Comparison of ENCODE assay signal across 20 cellular contexts in the genomic region with DNA sequence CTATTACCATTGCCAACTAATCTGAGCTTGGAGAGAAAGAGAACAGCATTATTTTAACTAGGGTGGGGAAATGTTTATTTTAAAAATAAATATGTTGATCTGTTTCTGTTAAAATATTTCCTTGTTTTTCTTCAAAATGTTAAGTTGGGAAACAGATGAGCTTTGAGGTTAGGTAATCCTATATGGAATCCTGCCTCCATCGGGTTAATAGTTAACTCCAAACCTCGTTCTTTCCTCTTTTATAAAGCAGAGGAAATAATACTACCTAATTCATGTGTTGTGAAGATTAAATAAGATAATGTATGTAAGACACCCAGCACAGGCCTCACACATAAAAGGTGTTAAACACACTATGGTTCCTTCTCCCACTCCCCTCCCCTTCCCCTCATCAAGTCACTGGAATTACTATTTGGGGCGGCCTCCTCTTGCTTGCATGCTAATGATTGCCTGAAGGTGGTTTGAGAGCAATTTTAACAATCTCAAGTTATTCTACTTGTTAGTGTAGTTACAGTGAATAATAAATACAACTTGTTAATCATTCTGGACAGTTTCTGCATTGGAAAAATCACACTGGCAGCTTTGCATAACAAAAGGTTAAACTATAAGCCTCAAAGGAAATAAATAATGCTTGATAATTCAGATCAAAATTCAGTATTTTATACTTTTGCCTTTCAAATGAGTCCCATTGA.
DNase-seq lines count a peak whose midpoint lies in the region; ATAC-seq and TF ChIP-seq lines count a peak whose summit lies in the region.
"Had no signal": no experiment of that assay in that cellular context is flagged by ENCODE, and none has a peak within 500 bp of the region (broad histone marks: within the 10 kb centered on the region; RNA-seq: fewer than 3 reads in every experiment).

No MANE protein-coding gene starts in this region.

- H3K4me3 Mint-ChIP-seq in H9 (no peak overlapping the region; a peak in 1 of 5 replicates), WTC11 (no peak overlapping the region)
- no peak overlapping the region for H3K4me3 Mint-ChIP-seq in stimulated activated naive B cell treated with anti-CD40 and anti-IgM and Interleukin-4, amounts not matched to agents 10 μg/mL and 1 μg/mL and 100 μg/mL, for 72 hours
- H3K4me3 Mint-ChIP-seq: CD4-positive, alpha-beta memory T cell had no signal

- no peak overlapping the region for H2BK15ac ChIP-seq in H9 (ENCODE audit: low read depth, low read length)

- H3K27me3 ChIP-seq in H9 (ENCODE audit: insufficient read depth, low read length) (no peaks in the 10 kb centered on the region), neural cell (ENCODE audit: insufficient read depth, low read depth, low read length) (no peaks in the 10 kb centered on the region)
- H3K27me3 ChIP-seq: BLaER1 had no signal

- H4K8ac ChIP-seq in H9 (replicated peaks; ENCODE audit: insufficient read length, low read depth, low read length): no peak overlapping the region

- H3K27ac Mint-ChIP-seq in H9 (peak overlapping the region in 2 of 3 experiments; percentile 58 to 72; a peak in 2 of 7 replicates), WTC11 (peak overlapping the region; percentile 77; the same call in 1 of the 2 replicates)
- H3K27ac Mint-ChIP-seq in stimulated activated naive B cell treated with anti-CD40 and anti-IgM and Interleukin-4, amounts not matched to agents 10 μg/mL and 1 μg/mL and 100 μg/mL, for 72 hours: no peak overlapping the region
- H3K27ac Mint-ChIP-seq: CD4-positive, alpha-beta memory T cell had no signal

- no peak overlapping the region for H2AFZ ChIP-seq in H9 (ENCODE audit: low read length)
- H2AFZ ChIP-seq in neural cell (ENCODE audit: low read depth, low read length): no peak overlapping the region

- H3K4me1 Mint-ChIP-seq in H9: peaks cover 23 to 32% of the 10 kb centered on the region in 2 experiments
- peaks cover 40% of the 10 kb centered on the region for H3K4me1 Mint-ChIP-seq in WTC11
- H3K4me1 Mint-ChIP-seq in stimulated activated naive B cell treated with anti-CD40 and anti-IgM and Interleukin-4, amounts not matched to agents 10 μg/mL and 1 μg/mL and 100 μg/mL, for 72 hours: no peaks in the 10 kb centered on the region
- H3K4me1 Mint-ChIP-seq: CD4-positive, alpha-beta memory T cell had no signal

- H3K9me3 ChIP-seq in H9 (ENCODE audit: control insufficient read depth, low read depth, low read length) (no peaks in the 10 kb centered on the region), neural cell (ENCODE audit: low read length) (no peaks in the 10 kb centered on the region)
- H3K9me3 ChIP-seq: A549, SK-N-SH had no signal

- no peak overlapping the region for H3K18ac ChIP-seq in H9 (ENCODE audit: insufficient read length, low read depth, low read length)

- H4K91ac ChIP-seq in H9 (ENCODE audit: insufficient read length, low read depth, low read length): no peak overlapping the region

- TF ChIP-seq CTCF in H9 (conservative IDR thresholded peaks at IDR 0.05) (no peak), WTC11 (IDR thresholded peaks at IDR 0.05) (no peak), neural cell (IDR thresholded peaks at IDR 0.05; ENCODE audit: poor library complexity, severe bottlenecking) (no peak)

- H3K23ac ChIP-seq in H9 (ENCODE audit: insufficient read length, low read depth, low read length): no peak overlapping the region

- H2BK5ac ChIP-seq in H9 (ENCODE audit: insufficient read length, low read length): no peak overlapping the region

- H3K23me2 ChIP-seq in H9 (ENCODE audit: insufficient read length, low read depth, low read length, poor library complexity, severe bottlenecking): no peaks in the 10 kb centered on the region

- CTCF ChIA-PET in WTC11 (lab: Charles Lee): interaction anchor here (0.6 to 1.1 kb wide), 3 partner anchors 32 to 488 kb away, joined by 3 to 6 read pairs (median 5); no protein-coding TSS in a partner anchor

- no peaks in the 10 kb centered on the region for H4K20me1 ChIP-seq in H9 (ENCODE audit: control insufficient read depth, insufficient read depth, insufficient read length)
- no peaks in the 10 kb centered on the region for H4K20me1 ChIP-seq in neural cell (ENCODE audit: insufficient read depth)
- H4K20me1 ChIP-seq: BLaER1 had no signal

- H3K36me3 ChIP-seq in neural cell (ENCODE audit: insufficient read depth, low read length): no peaks in the 10 kb centered on the region
- H3K36me3 ChIP-seq: BLaER1 had no signal

- no peaks in the 10 kb centered on the region; the same call in 1 of the 2 replicates for H3K79me2 ChIP-seq in H9 (ENCODE audit: insufficient read depth, low read length)
- no peaks in the 10 kb centered on the region for H3K79me2 ChIP-seq in neural cell (replicated peaks; ENCODE audit: insufficient read depth, low read length)

- no peak overlapping the region for H2AK5ac ChIP-seq in H9 (ENCODE audit: insufficient read length, low read length)

- no peak overlapping the region for H2BK20ac ChIP-seq in H9 (ENCODE audit: low read depth, low read length, poor library complexity, severe bottlenecking)

- ATAC-seq in WTC11: peak; percentile 51
- no peak for ATAC-seq in stimulated activated naive B cell treated with anti-CD40 and anti-IgM and Interleukin-4, amounts not matched to agents 10 μg/mL and 1 μg/mL and 100 μg/mL, for 72 hours (replicated peaks)
- no peak for ATAC-seq in stimulated activated naive CD8-positive, alpha-beta T cell treated with anti-CD3 and anti-CD28 coated beads, Interleukin-15, Interleukin-2, amounts not matched to agents 100 U/mL and 50 U/mL, for 24 hours
- ATAC-seq: A549 had no signal

- no peak for DNase-seq in H9
- DNase-seq in WTC11 (ENCODE audit: low spot score): no peak
- DNase-seq in kidney tubule cell (ENCODE audit: low spot score): peak; percentile 42
- no peak for DNase-seq in stimulated activated naive B cell treated with anti-CD40 and anti-IgM and Interleukin-4, amounts not matched to agents 10 μg/mL and 1 μg/mL and 100 μg/mL, for 72 hours
- no peak for DNase-seq in NCI-H1417 (lab: John Stamatoyannopoulos, UW)
- DNase-seq in AML-193 (lab: John Stamatoyannopoulos, UW): no peak
- DNase-seq in stimulated activated naive CD8-positive, alpha-beta T cell treated with anti-CD3 and anti-CD28 coated beads, Interleukin-15, Interleukin-2, amounts not matched to agents 100 U/mL and 50 U/mL, for 24 hours: no peak
- DNase-seq: CD4-positive, alpha-beta memory T cell; H7; MV-4-11; NCI-H187; NCI-H2107; NCI-H510A; NCI-H774; SHP77; SK-N-SH had no signal

- no peak for TF ChIP-seq EP300 in neural cell (conservative IDR thresholded peaks at IDR 0.05; ENCODE audit: poor library complexity, severe bottlenecking)

- H3K4ac ChIP-seq in H9 (ENCODE audit: low read depth, low read length): no peak overlapping the region

- POLR2A ChIA-PET in WTC11 (lab: Charles Lee): no interaction called here

- H3K4me2 ChIP-seq in H9 (ENCODE audit: insufficient read depth, insufficient read length, low read length): no peak overlapping the region
- no peak overlapping the region for H3K4me2 ChIP-seq in neural cell (ENCODE audit: low read length)
- H3K4me2 ChIP-seq: A549, KMS-11, SK-N-SH had no signal

- no peak overlapping the region for H3T11ph ChIP-seq in H9 (ENCODE audit: low read length)

- H3K27ac ChIP-seq in H9 (ENCODE audit: insufficient read length, low read depth, low read length) (no peak overlapping the region), neural cell (ENCODE audit: low read length) (peak overlapping the region; percentile 46)
- H3K27ac ChIP-seq: A549, BLaER1, KMS-11 had no signal

- no peaks in the 10 kb centered on the region for H3K9me2 ChIP-seq in neural cell (ENCODE audit: insufficient read depth, low read length)
- H3K9me2 ChIP-seq: SK-N-SH had no signal

- H3K79me1 ChIP-seq in H9 (ENCODE audit: insufficient read depth, low read depth, low read length, poor library complexity, severe bottlenecking): no peaks in the 10 kb centered on the region

- H3K9ac ChIP-seq in H9 (ENCODE audit: extremely low read depth, insufficient read length, low read length) (no peak overlapping the region), neural cell (ENCODE audit: low read length) (no peak overlapping the region)
- H3K9ac ChIP-seq: BLaER1, KMS-11, SK-N-SH had no signal

- no peak overlapping the region for H3K4me3 ChIP-seq in neural cell (ENCODE audit: low read length)
- H3K4me3 ChIP-seq: A549, BLaER1 had no signal

- H3K4me1 ChIP-seq in H9 (ENCODE audit: insufficient read depth, low read length): peaks cover 6% of the 10 kb centered on the region; the same call in 1 of the 2 replicates
- H3K4me1 ChIP-seq: A549 had no signal

- H2BK120ac ChIP-seq in H9 (ENCODE audit: low read depth, low read length, poor library complexity, severe bottlenecking): no peak overlapping the region

- H3K36me3 Mint-ChIP-seq in H9 (ENCODE audit: insufficient read depth in 1 of 3, low read depth in 3 of 3) (peaks cover 0 to 4% (median 0%) of the 10 kb centered on the region in 3 experiments; a peak in 2 of 7 replicates), WTC11 (peaks cover 6% of the 10 kb centered on the region)
- H3K36me3 Mint-ChIP-seq in stimulated activated naive B cell treated with anti-CD40 and anti-IgM and Interleukin-4, amounts not matched to agents 10 μg/mL and 1 μg/mL and 100 μg/mL, for 72 hours: no peaks in the 10 kb centered on the region
- H3K36me3 Mint-ChIP-seq: CD4-positive, alpha-beta memory T cell had no signal

- no peak overlapping the region for H4K5ac ChIP-seq in H9 (ENCODE audit: insufficient read length, low read depth, low read length)

- H3F3A ChIP-seq in neural cell (ENCODE audit: insufficient read depth, low read length, poor library complexity, severe bottlenecking): no peaks in the 10 kb centered on the region

- H3K27me3 Mint-ChIP-seq in H9 (ENCODE audit: low read depth): no peaks in the 10 kb centered on the region
- no peaks in the 10 kb centered on the region for H3K27me3 Mint-ChIP-seq in WTC11 (ENCODE audit: low read depth)
- no peaks in the 10 kb centered on the region for H3K27me3 Mint-ChIP-seq in stimulated activated naive B cell treated with anti-CD40 and anti-IgM and Interleukin-4, amounts not matched to agents 10 μg/mL and 1 μg/mL and 100 μg/mL, for 72 hours

- TF ChIP-seq RAD21 in neural cell (conservative IDR thresholded peaks at IDR 0.05): no peak

- no peak overlapping the region for H3K14ac ChIP-seq in H9 (ENCODE audit: insufficient read depth, low read length)

- no peak overlapping the region for H3K56ac ChIP-seq in H9 (ENCODE audit: insufficient read length, low read depth, low read length)

- no peak overlapping the region for H2BK12ac ChIP-seq in H9 (ENCODE audit: insufficient read length, low read depth, low read length)

- peaks cover 0 to 3% of the 10 kb centered on the region in 2 experiments; a peak in 2 of 5 replicates for H3K9me3 Mint-ChIP-seq in H9
- H3K9me3 Mint-ChIP-seq in WTC11: peaks cover 12% of the 10 kb centered on the region
- H3K9me3 Mint-ChIP-seq in stimulated activated naive B cell treated with anti-CD40 and anti-IgM and Interleukin-4, amounts not matched to agents 10 μg/mL and 1 μg/mL and 100 μg/mL, for 72 hours: no peaks in the 10 kb centered on the region

- no CpG with 5 or more reads among the region's 3 CpGs for WGBS in H9 (ENCODE audit: extremely low coverage, insufficient read length, low lambda C conversion rate)

TF ChIP-seq in WTC11, 78 proteins besides CTCF, POLR2A, EP300 and RAD21 (continues in another document):
- TF ChIP-seq GABPB1 (CRISPR knock-in tag; IDR thresholded peaks at IDR 0.05): no peak

TF ChIP-seq in neural cell, 6 proteins besides CTCF, POLR2A, EP300 and RAD21 (continues in another document):
- no peak for TF ChIP-seq SMC3 (conservative IDR thresholded peaks at IDR 0.05; ENCODE audit: poor library complexity)
- no peak for TF ChIP-seq POLR2AphosphoS5 (IDR thresholded peaks at IDR 0.05)
